ENCODE assay signal across 11 cellular contexts in the genomic region with DNA sequence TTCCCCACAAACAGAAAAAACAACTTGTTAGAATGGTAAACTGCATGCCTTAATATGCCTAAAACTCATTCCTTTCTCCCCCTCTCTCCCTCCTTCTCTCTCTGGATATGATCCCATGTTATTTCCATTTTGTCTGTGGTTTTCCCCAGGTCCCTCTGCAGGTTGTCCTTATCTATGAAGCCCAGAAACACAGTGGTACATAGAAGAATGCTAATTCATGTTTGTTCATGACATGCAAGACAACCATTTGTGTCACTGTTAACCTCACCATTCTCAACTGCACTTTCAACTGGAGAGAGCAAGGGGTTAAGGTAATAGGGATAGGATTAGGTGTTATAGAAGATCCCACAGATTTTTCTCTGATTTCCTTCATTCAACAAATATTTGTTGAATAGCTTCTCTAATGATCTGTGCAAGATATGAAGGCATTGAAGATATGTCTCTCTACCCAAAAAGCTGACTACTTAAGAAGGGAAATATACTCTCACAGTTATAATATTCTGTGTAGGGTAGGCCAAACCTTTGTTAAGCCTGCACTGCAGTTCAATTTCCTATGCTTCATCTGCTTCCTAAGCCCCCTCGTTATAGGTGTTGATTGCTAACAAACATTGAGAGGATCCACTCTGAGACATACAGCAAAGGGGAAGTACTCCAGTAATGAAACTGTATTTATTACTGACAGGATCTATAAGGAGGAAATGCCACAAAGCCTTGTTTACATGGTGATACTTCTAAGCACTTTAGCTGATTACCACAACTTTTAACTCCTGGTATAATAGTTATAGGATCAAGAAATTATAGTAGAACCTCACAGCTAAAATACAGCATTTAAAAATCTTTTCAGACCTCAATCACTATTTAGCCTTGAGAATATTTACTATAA.
DNase-seq lines count a peak whose midpoint lies in the region; ATAC-seq, FAIRE-seq and TF ChIP-seq lines count a peak whose summit lies in the region.
"Had no signal": no experiment of that assay in that cellular context is flagged by ENCODE, and none has a peak within 500 bp of the region (broad histone marks: within the 10 kb centered on the region; RNA-seq: fewer than 3 reads in every experiment).

No MANE protein-coding gene starts in this region.

- H3K9ac ChIP-seq in kidney (ENCODE audit: low read length in 2 of 2): no peak overlapping the region

- in situ Hi-C loops in GM13976 (cut with MboI; ENCODE audit: low sequenced_read_pairs, unreplicated experiment): no loop called here

- H3K4me3 ChIP-seq in kidney (ENCODE audit: low read length in 2 of 2): no peak overlapping the region

- FAIRE-seq in kidney (lab: Jason Lieb, UNC): no peak

- peaks cover 36% of the 10 kb centered on the region for H3K4me1 Mint-ChIP-seq in activated T-helper 1 cell treated with anti-CD3 and anti-CD28 coated beads, Interleukin-12 subunit alpha, Interleukin-12 subunit beta, Interleukin-2, Interleukin-4 antibody, amounts not matched to agents 30 ng/mL and 10 ng/mL and 1 ng/mL, durations not matched to agents 14 hours and 24 hours and 36 hours (ENCODE audit: low read depth)

- ATAC-seq in GM21423 (IDR thresholded peaks at IDR 0.05; ENCODE audit: unreplicated experiment) (peak; percentile 80), HG03378 (IDR thresholded peaks at IDR 0.05; ENCODE audit: unreplicated experiment) (peak; percentile 79)
- ATAC-seq in activated naive CD4-positive, alpha-beta T cell treated with anti-CD3 and anti-CD28 coated beads, Interleukin-2, amount 50 U/mL, for 72 hours: no peak
- ATAC-seq: activated CD8-positive, alpha-beta T cell treated with anti-CD3 and anti-CD28 coated beads for 36 hours had no signal

- H3K9me3 Mint-ChIP-seq in activated T-helper 1 cell treated with anti-CD3 and anti-CD28 coated beads, Interleukin-12 subunit alpha, Interleukin-12 subunit beta, Interleukin-2, Interleukin-4 antibody, amounts not matched to agents 30 ng/mL and 10 ng/mL and 1 ng/mL, durations not matched to agents 14 hours and 24 hours and 36 hours: no peaks in the 10 kb centered on the region
- no peaks in the 10 kb centered on the region for H3K9me3 Mint-ChIP-seq in activated naive CD4-positive, alpha-beta T cell treated with anti-CD3 and anti-CD28 coated beads, Interleukin-2, amount 50 U/mL, for 72 hours

- no peaks in the 10 kb centered on the region for H3K9me3 ChIP-seq in kidney (ENCODE audit: control insufficient read depth in 1 of 2, low read length in 2 of 2)

- no peak overlapping the region for H3K27ac ChIP-seq in kidney (ENCODE audit: low read depth in 2 of 2, low read length in 2 of 2)

- no peaks in the 10 kb centered on the region for H3K27me3 Mint-ChIP-seq in activated T-helper 1 cell treated with anti-CD3 and anti-CD28 coated beads, Interleukin-12 subunit alpha, Interleukin-12 subunit beta, Interleukin-2, Interleukin-4 antibody, amounts not matched to agents 30 ng/mL and 10 ng/mL and 1 ng/mL, durations not matched to agents 14 hours and 24 hours and 36 hours (ENCODE audit: insufficient read depth)
- H3K27me3 Mint-ChIP-seq: activated CD8-positive, alpha-beta T cell treated with anti-CD3 and anti-CD28 coated beads for 36 hours had no signal

- DNase-seq in GM13976 (ENCODE audit: low spot score): peak; percentile 23
- DNase-seq in activated T-helper 1 cell treated with anti-CD3 and anti-CD28 coated beads, Interleukin-12 subunit alpha, Interleukin-12 subunit beta, Interleukin-2, Interleukin-4 antibody, amounts not matched to agents 30 ng/mL and 10 ng/mL and 1 ng/mL, durations not matched to agents 14 hours and 24 hours and 36 hours (ENCODE audit: low spot score): no peak
- no peak for DNase-seq in NK-92 (lab: John Stamatoyannopoulos, UW; ENCODE audit: unreplicated experiment)
- no peak for DNase-seq in activated effector memory CD4-positive, alpha-beta T cell treated with anti-CD3 and anti-CD28 coated beads, Interleukin-2, amount 50 U/mL, for 16 hours
- DNase-seq in kidney: no peak
- no peak for DNase-seq in activated naive CD4-positive, alpha-beta T cell treated with anti-CD3 and anti-CD28 coated beads, Interleukin-2, amount 50 U/mL, for 72 hours (ENCODE audit: low spot score in 2 of 2)
- DNase-seq: activated CD8-positive, alpha-beta T cell treated with anti-CD3 and anti-CD28 coated beads for 36 hours; GDM1; Karpas-422 had no signal

- peaks cover 0 to 5% of the 10 kb centered on the region in 2 donors for H3K4me1 ChIP-seq in kidney (ENCODE audit: control insufficient read depth in 1 of 2, insufficient read depth in 1 of 2, low read depth in 1 of 2, low read length in 2 of 2)

- TF ChIP-seq CTCF in GM13976 (IDR thresholded peaks at IDR 0.05; ENCODE audit: borderline replicate concordance, control extremely low read depth, extremely low read depth, insufficient read depth, missing control alignments) (no peak), kidney (IDR thresholded peaks at IDR 0.05; ENCODE audit: borderline replicate concordance, extremely low read depth, insufficient read depth) (no peak)

- H3K36me3 Mint-ChIP-seq in activated T-helper 1 cell treated with anti-CD3 and anti-CD28 coated beads, Interleukin-12 subunit alpha, Interleukin-12 subunit beta, Interleukin-2, Interleukin-4 antibody, amounts not matched to agents 30 ng/mL and 10 ng/mL and 1 ng/mL, durations not matched to agents 14 hours and 24 hours and 36 hours (ENCODE audit: low read depth): peaks cover 14% of the 10 kb centered on the region
- peaks cover 0 to 13% of the 10 kb centered on the region in 2 donors for H3K36me3 Mint-ChIP-seq in activated naive CD4-positive, alpha-beta T cell treated with anti-CD3 and anti-CD28 coated beads, Interleukin-2, amount 50 U/mL, for 72 hours

- peaks cover 0 to 2% of the 10 kb centered on the region in 2 donors for H3K36me3 ChIP-seq in kidney (ENCODE audit: control insufficient read depth in 1 of 2, insufficient read depth in 2 of 2, low read length in 2 of 2)

- no peak overlapping the region for H3K4me3 Mint-ChIP-seq in activated T-helper 1 cell treated with anti-CD3 and anti-CD28 coated beads, Interleukin-12 subunit alpha, Interleukin-12 subunit beta, Interleukin-2, Interleukin-4 antibody, amounts not matched to agents 30 ng/mL and 10 ng/mL and 1 ng/mL, durations not matched to agents 14 hours and 24 hours and 36 hours
- H3K4me3 Mint-ChIP-seq: activated CD8-positive, alpha-beta T cell treated with anti-CD3 and anti-CD28 coated beads for 36 hours had no signal

- intact Hi-C loops in activated T-helper 1 cell treated with anti-CD3 and anti-CD28 coated beads, Interleukin-12 subunit alpha, Interleukin-12 subunit beta, Interleukin-2, Interleukin-4 antibody, amounts not matched to agents 30 ng/mL and 10 ng/mL and 1 ng/mL, durations not matched to agents 14 hours and 24 hours and 36 hours (cut with micrococcal nuclease): loop anchor here (5.0 kb wide), 2 partner anchors 58 to 223 kb away; a partner anchor contains a TSS
- intact Hi-C loops in kidney (cut with DNase I): no loop called here

- peak overlapping the region; percentile 50 for H3K27ac Mint-ChIP-seq in activated T-helper 1 cell treated with anti-CD3 and anti-CD28 coated beads, Interleukin-12 subunit alpha, Interleukin-12 subunit beta, Interleukin-2, Interleukin-4 antibody, amounts not matched to agents 30 ng/mL and 10 ng/mL and 1 ng/mL, durations not matched to agents 14 hours and 24 hours and 36 hours
- no peak overlapping the region for H3K27ac Mint-ChIP-seq in activated naive CD4-positive, alpha-beta T cell treated with anti-CD3 and anti-CD28 coated beads, Interleukin-2, amount 50 U/mL, for 72 hours
- H3K27ac Mint-ChIP-seq: activated CD8-positive, alpha-beta T cell treated with anti-CD3 and anti-CD28 coated beads for 36 hours had no signal

Comparison
In these comparisons a context has a peak if more than half of its experiments do, and no peak if none do; other contexts are left out.
1. ATAC-seq: peak in GM21423 (single experiment) and HG03378 (single experiment); none in activated naive CD4-positive, alpha-beta T cell treated with anti-CD3 and anti-CD28 coated beads, Interleukin-2, amount 50 U/mL, for 72 hours (0 of 2).